ENCODE assay signal across 9 cellular contexts in genomic region chr9:94014066-94014654, GRCh38. TPM values are rescaled to one million over a fixed set of nuclear protein-coding genes. Genes with fewer than 3 reads are reported as not detected.
A peak's percentile ranks its signal among the peaks of the same experiment; 100 is the strongest.
DNase-seq lines count a peak whose midpoint lies in the region; ATAC-seq lines count a peak whose summit lies in the region.
"Had no signal": no experiment of that assay in that cellular context is flagged by ENCODE, and none has a peak within 500 bp of the region (broad histone marks: within the 10 kb centered on the region; RNA-seq: fewer than 3 reads in every experiment).

No MANE protein-coding gene starts in this region.

- H3K4me3 ChIP-seq in adipocyte (ENCODE audit: low read length), result no peak overlapping the region

- no peak for ATAC-seq in HG03196 (IDR thresholded peaks at IDR 0.05; ENCODE audit: unreplicated experiment)

- DNase-seq in ELR (ENCODE audit: low read depth) (peak; percentile 68), M059J (ENCODE audit: low read depth) (peak; percentile 38), adipocyte (ENCODE audit: low read depth) (peak; percentile 80), kidney tubule cell (ENCODE audit: low spot score) (peak; percentile 37), NCI-H187 treated with DMSO at 0.1 percent for 48 hours (lab: John Stamatoyannopoulos, UW) (no peak)
- no peak for DNase-seq in activated naive CD4-positive, alpha-beta T cell treated with Interleukin-2 at 50 U/mL for 16 hours
- DNase-seq in effector CD4-positive, alpha-beta T cell, result no peak

- H3K9me3 ChIP-seq in adipocyte (ENCODE audit: control insufficient read depth, low read length), result no peaks in the 10 kb centered on the region

- H3K36me3 ChIP-seq in adipocyte (ENCODE audit: control insufficient read depth, insufficient read depth, low read length, severe bottlenecking), result no peaks in the 10 kb centered on the region

- no peaks in the 10 kb centered on the region for H3K27me3 ChIP-seq in adipocyte (replicated peaks; ENCODE audit: control insufficient read depth, insufficient read depth, low read length)

- H3K9ac ChIP-seq in adipocyte (ENCODE audit: low read length), result no peak overlapping the region

- peaks cover 18% of the 10 kb centered on the region for H3K4me1 ChIP-seq in adipocyte (ENCODE audit: control insufficient read depth, insufficient read depth, low read length)

RNA-seq across cellular contexts. Expression of gene BARX1, which starts 59.0 kb away (rescaled TPM):
- total RNA-seq in M059J (2014; rRNA removed; shearing (Covaris generic)), result 0.69 TPM in 1 of 2 replicates, not detected in the other
- total RNA-seq: T-helper 1 cell treated with Interleukin-12 subunit alpha and Interleukin-12 subunit beta and Interleukin-4 antibody, amounts not matched to agents 30 ng/mL and 1 ng/mL, for 36 hours had no signal

Comparison
In these comparisons a context has a peak if more than half of its experiments do, and no peak if none do; other contexts are left out.
1. DNase-seq: peak in ELR (single experiment), M059J (single experiment), adipocyte (single experiment) and kidney tubule cell (single experiment); none in NCI-H187 treated with DMSO at 0.1 percent for 48 hours (single experiment), activated naive CD4-positive, alpha-beta T cell treated with Interleukin-2 at 50 U/mL for 16 hours (single experiment) and effector CD4-positive, alpha-beta T cell (single experiment).